In genomic region chr16:65702707-65703402, GRCh38 we compare ENCODE assay signal across 20 cellular contexts.
"Had no signal": no experiment of that assay in that cellular context is flagged by ENCODE, and none has a peak within 500 bp of the region (broad histone marks: within the 10 kb centered on the region; RNA-seq: fewer than 3 reads in every experiment).

No MANE protein-coding gene starts in this region.

- H3K27me3 ChIP-seq: body of pancreas, hepatocyte, tibial nerve had no signal

- H3K27ac ChIP-seq: body of pancreas, dorsolateral prefrontal cortex, hepatocyte, tibial nerve had no signal

- H3K36me3 ChIP-seq: tibial nerve had no signal

- H3K9me3 ChIP-seq: body of pancreas, tibial nerve had no signal

- ATAC-seq: activated CD4-positive, alpha-beta T cell treated with anti-CD3 and anti-CD28 coated beads for 36 hours; activated naive CD4-positive, alpha-beta T cell treated with anti-CD3 and anti-CD28 coated beads, Interleukin-2, amount 50 U/mL, for 72 hours; body of pancreas; left lobe of liver; stimulated activated naive CD8-positive, alpha-beta T cell treated with anti-CD3 and anti-CD28 coated beads, Interleukin-15, Interleukin-2, amounts not matched to agents 100 U/mL and 50 U/mL, for 24 hours had no signal

- DNase-seq: activated CD4-positive, alpha-beta memory T cell treated with anti-CD3 and anti-CD28 coated beads for 36 hours; activated CD4-positive, alpha-beta T cell treated with anti-CD3 and anti-CD28 coated beads for 36 hours; activated gamma-delta T cell treated with Interleukin-2 at 50 U/mL for 16 hours; activated T-cell treated with anti-CD3 and anti-CD28 coated beads for 4 hours; amygdala; body of pancreas; caudate nucleus; dorsolateral prefrontal cortex; foreskin fibroblast; nephron progenitor cell; nucleus accumbens; retina; stimulated activated CD4-positive, alpha-beta T cell treated with anti-CD3 and anti-CD28 coated beads, Interleukin-12 subunit alpha, Interleukin-12 subunit beta, amount 100 ng/mL, for 4 hours; stimulated activated CD4-positive, alpha-beta T cell treated with anti-CD3 and anti-CD28 coated beads, Interleukin-1b, Interleukin-23, amount 100 ng/mL, for 48 hours; stimulated activated naive CD8-positive, alpha-beta T cell treated with anti-CD3 and anti-CD28 coated beads, Interleukin-15, Interleukin-2, amounts not matched to agents 100 U/mL and 50 U/mL, for 24 hours; substantia nigra had no signal

- H3K4me3 ChIP-seq: body of pancreas, dorsolateral prefrontal cortex, hepatocyte, tibial nerve had no signal

- H3K4me1 ChIP-seq: body of pancreas had no signal
